ENCODE assay signal across 5 cellular contexts in the genomic region with DNA sequence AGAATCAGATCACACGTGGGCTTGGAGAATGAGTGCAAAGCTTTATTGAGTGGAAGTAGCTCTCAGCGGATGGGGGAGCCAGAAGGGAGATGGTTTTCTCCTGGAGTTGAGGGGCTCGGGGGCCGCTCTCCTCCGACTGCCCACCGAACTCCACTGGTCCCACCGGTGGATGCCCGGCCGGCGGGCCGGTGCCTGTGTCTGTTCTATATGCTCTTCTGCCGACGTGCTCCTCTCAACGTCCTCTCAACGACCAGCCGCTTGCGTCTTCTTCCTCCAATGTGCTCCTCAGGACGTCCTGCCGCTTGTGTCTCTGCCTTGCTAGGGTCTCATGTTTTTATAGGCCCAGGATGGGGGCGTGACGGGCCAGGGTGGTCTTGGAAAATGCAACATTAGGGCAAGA.
"Had no signal": no experiment of that assay in that cellular context is flagged by ENCODE, and none has a peak within 500 bp of the region (broad histone marks: within the 10 kb centered on the region; RNA-seq: fewer than 3 reads in every experiment).

No MANE protein-coding gene starts in this region.

- H2AFZ ChIP-seq: GM23338 had no signal

- H3K4me3 ChIP-seq: GM23338 had no signal

- H3K36me3 Mint-ChIP-seq: IgD-negative memory B cell had no signal

- H3K4me3 Mint-ChIP-seq: GM23338, H9, IgD-negative memory B cell had no signal

- DNase-seq: H9, HCEC 1CT, KBM-7 had no signal

- H3K27ac Mint-ChIP-seq: GM23338, IgD-negative memory B cell had no signal

- H3K4me1 Mint-ChIP-seq: IgD-negative memory B cell had no signal

- ATAC-seq: GM23338 had no signal

- H3K27me3 Mint-ChIP-seq: IgD-negative memory B cell had no signal

- H3K4me2 ChIP-seq: GM23338 had no signal
